In genomic region chr2:197515798-197516761, GRCh38 we compare ENCODE assay signal across 1 cellular context.
TF ChIP-seq lines count a peak whose summit lies in the region.

MOB4 (plus strand) TSS chr2:197516066; CDS start chr2:197516087, 21 bp downstream.

TF ChIP-seq in HepG2, 621 proteins besides CTCF, POLR2A, EP300 and RAD21 (continued from another document and continues in another):
- TF ChIP-seq ZFP82 (CRISPR knock-in tag; IDR thresholded peaks at IDR 0.05; ENCODE audit: borderline replicate concordance) (peak; percentile 99; the same call in 1 of the 2 replicates), NR2F1 (CRISPR knock-in tag; IDR thresholded peaks at IDR 0.05) (no peak; a peak in 1 of 4 replicates), ZNF567 (CRISPR knock-in tag; IDR thresholded peaks at IDR 0.05; ENCODE audit: borderline replicate concordance) (peak; percentile 100), FIP1L1 (IDR thresholded peaks at IDR 0.05; ENCODE audit: borderline replicate concordance, insufficient read depth, low read depth, low read length) (peak; percentile 97; the same call in 1 of the 2 replicates), ATF7 (IDR thresholded peaks at IDR 0.05) (no peak), ATF7 (CRISPR knock-in tag; IDR thresholded peaks at IDR 0.05) (peak; percentile 40), SP2 (CRISPR knock-in tag; IDR thresholded peaks at IDR 0.05) (peak; percentile 61), WIZ (CRISPR knock-in tag; IDR thresholded peaks at IDR 0.05) (peak; percentile 99), SALL2 (CRISPR knock-in tag; IDR thresholded peaks at IDR 0.05) (peak; percentile 98), ZNF615 (CRISPR knock-in tag; IDR thresholded peaks at IDR 0.05; ENCODE audit: borderline replicate concordance) (peak; percentile 90; the same call in 1 of the 2 replicates), FOXP1 (IDR thresholded peaks at IDR 0.05) (peak; percentile 59; the same call in 1 of the 2 replicates), FOXP1 (CRISPR knock-in tag; IDR thresholded peaks at IDR 0.05) (peak; percentile 36), SNAI1 (CRISPR knock-in tag; IDR thresholded peaks at IDR 0.05; ENCODE audit: borderline replicate concordance) (no peak; the same call in none of the 2 replicates), ZNF3 (CRISPR knock-in tag; IDR thresholded peaks at IDR 0.05) (0 out of 2 replicates have a peak, but pooled peaks have one; percentile 13), ZNF367 (CRISPR knock-in tag; IDR thresholded peaks at IDR 0.05; ENCODE audit: borderline replicate concordance) (peak; percentile 93), SAFB2 (CRISPR knock-in tag; IDR thresholded peaks at IDR 0.05; ENCODE audit: borderline replicate concordance, low read depth) (peak; percentile 98), CHCHD3 (CRISPR knock-in tag; IDR thresholded peaks at IDR 0.05) (peak; percentile 84; the same call in 1 of the 2 replicates), ZNF180 (CRISPR knock-in tag; IDR thresholded peaks at IDR 0.05; ENCODE audit: borderline replicate concordance, low read depth) (peak; percentile 12; the same call in 1 of the 2 replicates), SMAD3 (CRISPR knock-in tag; IDR thresholded peaks at IDR 0.05) (peak; percentile 93; the same call in 1 of the 2 replicates), THAP11 (CRISPR knock-in tag; IDR thresholded peaks at IDR 0.05) (peak; percentile 94), FOXA3 (CRISPR knock-in tag; IDR thresholded peaks at IDR 0.05) (peak; percentile 84), MLLT10 (CRISPR knock-in tag; IDR thresholded peaks at IDR 0.05) (no peak), ZNF17 (CRISPR knock-in tag; IDR thresholded peaks at IDR 0.05) (peak; percentile 64; the same call in 1 of the 2 replicates), ATM (IDR thresholded peaks at IDR 0.05; ENCODE audit: borderline replicate concordance) (no peak), ZNF350 (CRISPR knock-in tag; IDR thresholded peaks at IDR 0.05; ENCODE audit: borderline replicate concordance, low read depth) (peak; percentile 100), KLF6 (CRISPR knock-in tag; IDR thresholded peaks at IDR 0.05) (peak; percentile 90), MXD1 (CRISPR knock-in tag; IDR thresholded peaks at IDR 0.05) (peak; percentile 84), ZNF253 (CRISPR knock-in tag; IDR thresholded peaks at IDR 0.05; ENCODE audit: borderline replicate concordance) (peak; percentile 92; the same call in 1 of the 2 replicates), RFX1 (IDR thresholded peaks at IDR 0.05) (no peak), ARHGAP35 (CRISPR knock-in tag; IDR thresholded peaks at IDR 0.05; ENCODE audit: borderline replicate concordance) (peak; percentile 98), SOX5 (CRISPR knock-in tag; IDR thresholded peaks at IDR 0.05; ENCODE audit: borderline replicate concordance) (peak; percentile 78), JUN (CRISPR knock-in tag; IDR thresholded peaks at IDR 0.05) (no peak), NFIB (CRISPR knock-in tag; IDR thresholded peaks at IDR 0.05; ENCODE audit: borderline replicate concordance) (no peak), POLR2G (IDR thresholded peaks at IDR 0.05; ENCODE audit: low read depth, low read length) (peak; percentile 98), ZNF20 (CRISPR knock-in tag; IDR thresholded peaks at IDR 0.05) (peak; percentile 61; the same call in 1 of the 2 replicates), SP1 (IDR thresholded peaks at IDR 0.05) (peak; percentile 61; the same call in 1 of the 2 replicates), SP1 (CRISPR knock-in tag; IDR thresholded peaks at IDR 0.05) (peak; percentile 100), TAF1 (CRISPR knock-in tag; IDR thresholded peaks at IDR 0.05) (peak; percentile 100), MED8 (CRISPR knock-in tag; IDR thresholded peaks at IDR 0.05; ENCODE audit: insufficient replicate concordance) (peak; percentile 91), ATF4 (CRISPR knock-in tag; IDR thresholded peaks at IDR 0.05) (peak in 1 of 2 experiments; percentile 72; a peak in 2 of 4 replicates), ELF1 (CRISPR knock-in tag; IDR thresholded peaks at IDR 0.05) (peak; percentile 99), ZNF616 (CRISPR knock-in tag; IDR thresholded peaks at IDR 0.05; ENCODE audit: low read depth) (peak; percentile 84), ZBTB38 (CRISPR knock-in tag; IDR thresholded peaks at IDR 0.05) (peak; percentile 98), ZNF10 (CRISPR knock-in tag; IDR thresholded peaks at IDR 0.05; ENCODE audit: borderline replicate concordance, low read depth) (no peak), FOSL1 (CRISPR knock-in tag; IDR thresholded peaks at IDR 0.05; ENCODE audit: borderline replicate concordance) (peak; percentile 50), ZNF598 (CRISPR knock-in tag; IDR thresholded peaks at IDR 0.05; ENCODE audit: borderline replicate concordance) (peak; percentile 97), ZNF562 (CRISPR knock-in tag; IDR thresholded peaks at IDR 0.05; ENCODE audit: borderline replicate concordance) (no peak; the same call in none of the 2 replicates), ZNF558 (CRISPR knock-in tag; IDR thresholded peaks at IDR 0.05; ENCODE audit: borderline replicate concordance) (peak; percentile 99), HNRNPH1 (optimal IDR thresholded peaks at IDR 0.05; ENCODE audit: low read depth, low read length) (peak; percentile 49), ZBTB43 (CRISPR knock-in tag; conservative IDR thresholded peaks at IDR 0.05) (peak; percentile 96), DR1 (CRISPR knock-in tag; IDR thresholded peaks at IDR 0.05) (peak; percentile 99), NFE2 (CRISPR knock-in tag; IDR thresholded peaks at IDR 0.05) (no peak; the same call in 1 of the 2 replicates), ZNF501 (CRISPR knock-in tag; IDR thresholded peaks at IDR 0.05) (peak; percentile 100)
- TF ChIP-seq, protein P1, sequence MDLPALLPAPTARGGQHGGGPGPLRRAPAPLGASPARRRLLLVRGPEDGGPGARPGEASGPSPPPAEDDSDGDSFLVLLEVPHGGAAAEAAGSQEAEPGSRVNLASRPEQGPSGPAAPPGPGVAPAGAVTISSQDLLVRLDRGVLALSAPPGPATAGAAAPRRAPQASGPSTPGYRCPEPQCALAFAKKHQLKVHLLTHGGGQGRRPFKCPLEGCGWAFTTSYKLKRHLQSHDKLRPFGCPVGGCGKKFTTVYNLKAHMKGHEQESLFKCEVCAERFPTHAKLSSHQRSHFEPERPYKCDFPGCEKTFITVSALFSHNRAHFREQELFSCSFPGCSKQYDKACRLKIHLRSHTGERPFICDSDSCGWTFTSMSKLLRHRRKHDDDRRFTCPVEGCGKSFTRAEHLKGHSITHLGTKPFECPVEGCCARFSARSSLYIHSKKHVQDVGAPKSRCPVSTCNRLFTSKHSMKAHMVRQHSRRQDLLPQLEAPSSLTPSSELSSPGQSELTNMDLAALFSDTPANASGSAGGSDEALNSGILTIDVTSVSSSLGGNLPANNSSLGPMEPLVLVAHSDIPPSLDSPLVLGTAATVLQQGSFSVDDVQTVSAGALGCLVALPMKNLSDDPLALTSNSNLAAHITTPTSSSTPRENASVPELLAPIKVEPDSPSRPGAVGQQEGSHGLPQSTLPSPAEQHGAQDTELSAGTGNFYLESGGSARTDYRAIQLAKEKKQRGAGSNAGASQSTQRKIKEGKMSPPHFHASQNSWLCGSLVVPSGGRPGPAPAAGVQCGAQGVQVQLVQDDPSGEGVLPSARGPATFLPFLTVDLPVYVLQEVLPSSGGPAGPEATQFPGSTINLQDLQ (CRISPR knock-in tag; IDR thresholded peaks at IDR 0.05) = peak; percentile 93
- TF ChIP-seq, protein P2, sequence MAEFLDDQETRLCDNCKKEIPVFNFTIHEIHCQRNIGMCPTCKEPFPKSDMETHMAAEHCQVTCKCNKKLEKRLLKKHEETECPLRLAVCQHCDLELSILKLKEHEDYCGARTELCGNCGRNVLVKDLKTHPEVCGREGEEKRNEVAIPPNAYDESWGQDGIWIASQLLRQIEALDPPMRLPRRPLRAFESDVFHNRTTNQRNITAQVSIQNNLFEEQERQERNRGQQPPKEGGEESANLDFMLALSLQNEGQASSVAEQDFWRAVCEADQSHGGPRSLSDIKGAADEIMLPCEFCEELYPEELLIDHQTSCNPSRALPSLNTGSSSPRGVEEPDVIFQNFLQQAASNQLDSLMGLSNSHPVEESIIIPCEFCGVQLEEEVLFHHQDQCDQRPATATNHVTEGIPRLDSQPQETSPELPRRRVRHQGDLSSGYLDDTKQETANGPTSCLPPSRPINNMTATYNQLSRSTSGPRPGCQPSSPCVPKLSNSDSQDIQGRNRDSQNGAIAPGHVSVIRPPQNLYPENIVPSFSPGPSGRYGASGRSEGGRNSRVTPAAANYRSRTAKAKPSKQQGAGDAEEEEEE (CRISPR knock-in tag; IDR thresholded peaks at IDR 0.05; ENCODE audit: borderline replicate concordance) = peak; percentile 98; the same call in 1 of the 2 replicates
- TF ChIP-seq, protein P3, sequence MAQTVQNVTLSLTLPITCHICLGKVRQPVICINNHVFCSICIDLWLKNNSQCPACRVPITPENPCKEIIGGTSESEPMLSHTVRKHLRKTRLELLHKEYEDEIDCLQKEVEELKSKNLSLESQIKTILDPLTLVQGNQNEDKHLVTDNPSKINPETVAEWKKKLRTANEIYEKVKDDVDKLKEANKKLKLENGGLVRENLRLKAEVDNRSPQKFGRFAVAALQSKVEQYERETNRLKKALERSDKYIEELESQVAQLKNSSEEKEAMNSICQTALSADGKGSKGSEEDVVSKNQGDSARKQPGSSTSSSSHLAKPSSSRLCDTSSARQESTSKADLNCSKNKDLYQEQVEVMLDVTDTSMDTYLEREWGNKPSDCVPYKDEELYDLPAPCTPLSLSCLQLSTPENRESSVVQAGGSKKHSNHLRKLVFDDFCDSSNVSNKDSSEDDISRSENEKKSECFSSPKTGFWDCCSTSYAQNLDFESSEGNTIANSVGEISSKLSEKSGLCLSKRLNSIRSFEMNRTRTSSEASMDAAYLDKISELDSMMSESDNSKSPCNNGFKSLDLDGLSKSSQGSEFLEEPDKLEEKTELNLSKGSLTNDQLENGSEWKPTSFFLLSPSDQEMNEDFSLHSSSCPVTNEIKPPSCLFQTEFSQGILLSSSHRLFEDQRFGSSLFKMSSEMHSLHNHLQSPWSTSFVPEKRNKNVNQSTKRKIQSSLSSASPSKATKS (CRISPR knock-in tag; IDR thresholded peaks at IDR 0.05) = peak; percentile 83; the same call in 1 of the 2 replicates
- TF ChIP-seq, protein P4, sequence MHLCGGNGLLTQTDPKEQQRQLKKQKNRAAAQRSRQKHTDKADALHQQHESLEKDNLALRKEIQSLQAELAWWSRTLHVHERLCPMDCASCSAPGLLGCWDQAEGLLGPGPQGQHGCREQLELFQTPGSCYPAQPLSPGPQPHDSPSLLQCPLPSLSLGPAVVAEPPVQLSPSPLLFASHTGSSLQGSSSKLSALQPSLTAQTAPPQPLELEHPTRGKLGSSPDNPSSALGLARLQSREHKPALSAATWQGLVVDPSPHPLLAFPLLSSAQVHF (CRISPR knock-in tag; IDR thresholded peaks at IDR 0.05) = peak; percentile 96
- TF ChIP-seq, protein P5, sequence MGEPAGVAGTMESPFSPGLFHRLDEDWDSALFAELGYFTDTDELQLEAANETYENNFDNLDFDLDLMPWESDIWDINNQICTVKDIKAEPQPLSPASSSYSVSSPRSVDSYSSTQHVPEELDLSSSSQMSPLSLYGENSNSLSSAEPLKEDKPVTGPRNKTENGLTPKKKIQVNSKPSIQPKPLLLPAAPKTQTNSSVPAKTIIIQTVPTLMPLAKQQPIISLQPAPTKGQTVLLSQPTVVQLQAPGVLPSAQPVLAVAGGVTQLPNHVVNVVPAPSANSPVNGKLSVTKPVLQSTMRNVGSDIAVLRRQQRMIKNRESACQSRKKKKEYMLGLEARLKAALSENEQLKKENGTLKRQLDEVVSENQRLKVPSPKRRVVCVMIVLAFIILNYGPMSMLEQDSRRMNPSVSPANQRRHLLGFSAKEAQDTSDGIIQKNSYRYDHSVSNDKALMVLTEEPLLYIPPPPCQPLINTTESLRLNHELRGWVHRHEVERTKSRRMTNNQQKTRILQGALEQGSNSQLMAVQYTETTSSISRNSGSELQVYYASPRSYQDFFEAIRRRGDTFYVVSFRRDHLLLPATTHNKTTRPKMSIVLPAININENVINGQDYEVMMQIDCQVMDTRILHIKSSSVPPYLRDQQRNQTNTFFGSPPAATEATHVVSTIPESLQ (CRISPR knock-in tag; conservative IDR thresholded peaks at IDR 0.05) = peak; percentile 90
- TF ChIP-seq, protein P6, sequence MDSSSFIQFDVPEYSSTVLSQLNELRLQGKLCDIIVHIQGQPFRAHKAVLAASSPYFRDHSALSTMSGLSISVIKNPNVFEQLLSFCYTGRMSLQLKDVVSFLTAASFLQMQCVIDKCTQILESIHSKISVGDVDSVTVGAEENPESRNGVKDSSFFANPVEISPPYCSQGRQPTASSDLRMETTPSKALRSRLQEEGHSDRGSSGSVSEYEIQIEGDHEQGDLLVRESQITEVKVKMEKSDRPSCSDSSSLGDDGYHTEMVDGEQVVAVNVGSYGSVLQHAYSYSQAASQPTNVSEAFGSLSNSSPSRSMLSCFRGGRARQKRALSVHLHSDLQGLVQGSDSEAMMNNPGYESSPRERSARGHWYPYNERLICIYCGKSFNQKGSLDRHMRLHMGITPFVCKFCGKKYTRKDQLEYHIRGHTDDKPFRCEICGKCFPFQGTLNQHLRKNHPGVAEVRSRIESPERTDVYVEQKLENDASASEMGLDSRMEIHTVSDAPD (CRISPR knock-in tag; IDR thresholded peaks at IDR 0.05) = peak; percentile 94
- TF ChIP-seq, protein P7, sequence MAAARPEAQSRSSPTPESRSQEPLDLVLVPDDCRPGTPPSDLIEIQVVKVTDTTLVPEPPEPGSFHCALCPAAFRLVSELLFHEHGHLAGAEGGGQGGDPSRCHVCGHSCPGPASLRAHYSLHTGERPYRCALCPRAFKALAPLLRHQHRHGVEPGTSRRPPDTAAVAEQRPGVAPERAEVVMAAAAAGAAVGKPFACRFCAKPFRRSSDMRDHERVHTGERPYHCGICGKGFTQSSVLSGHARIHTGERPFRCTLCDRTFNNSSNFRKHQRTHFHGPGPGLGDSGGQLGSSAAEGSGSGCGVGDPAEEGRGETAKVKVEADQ (CRISPR knock-in tag; IDR thresholded peaks at IDR 0.05; ENCODE audit: borderline replicate concordance) = peak; percentile 94; the same call in 1 of the 2 replicates
